3 cellular contexts compared by ENCODE assay signal in the genomic region with DNA sequence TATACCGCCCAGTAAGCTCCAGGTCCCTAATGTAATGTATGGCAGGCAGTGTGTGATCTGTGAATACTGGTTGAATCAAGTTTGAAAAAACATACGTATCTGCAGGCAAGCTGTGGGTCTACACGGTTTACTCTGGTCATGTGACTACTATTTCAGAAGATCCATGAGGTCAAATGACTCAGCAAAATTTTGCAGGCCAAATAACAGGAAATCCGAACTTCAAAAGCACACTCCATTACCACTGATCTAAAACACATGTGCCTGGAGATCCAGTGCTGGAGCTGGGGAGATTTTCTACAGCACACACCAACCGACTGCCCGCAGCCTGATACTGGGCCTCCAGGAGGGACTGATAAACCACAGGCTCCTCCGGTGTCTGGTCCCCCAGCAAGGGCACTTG.
A peak's percentile ranks its signal among the peaks of the same experiment; 100 is the strongest.
TF ChIP-seq lines count a peak whose summit lies in the region.

No MANE protein-coding gene starts in this region.

TF ChIP-seq in A549, 52 proteins besides CTCF, POLR2A, EP300 and RAD21 (continued from another document):
- TF ChIP-seq HDAC2 (IDR thresholded peaks at IDR 0.05) (no peak), PHF8 (IDR thresholded peaks at IDR 0.05; ENCODE audit: borderline replicate concordance, low read depth) (no peak), ZFP36 (IDR thresholded peaks at IDR 0.05; ENCODE audit: borderline replicate concordance, partially characterized antibody) (no peak), NFE2L2 (conservative IDR thresholded peaks at IDR 0.05; ENCODE audit: low read length) (peak; percentile 95), KDM1A (IDR thresholded peaks at IDR 0.05; ENCODE audit: low read depth) (no peak), GATA3 (IDR thresholded peaks at IDR 0.05; ENCODE audit: borderline replicate concordance) (no peak)
- TF ChIP-seq, protein P1, sequence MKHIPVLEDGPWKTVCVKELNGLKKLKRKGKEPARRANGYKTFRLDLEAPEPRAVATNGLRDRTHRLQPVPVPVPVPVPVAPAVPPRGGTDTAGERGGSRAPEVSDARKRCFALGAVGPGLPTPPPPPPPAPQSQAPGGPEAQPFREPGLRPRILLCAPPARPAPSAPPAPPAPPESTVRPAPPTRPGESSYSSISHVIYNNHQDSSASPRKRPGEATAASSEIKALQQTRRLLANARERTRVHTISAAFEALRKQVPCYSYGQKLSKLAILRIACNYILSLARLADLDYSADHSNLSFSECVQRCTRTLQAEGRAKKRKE (CRISPR knock-in tag; IDR thresholded peaks at IDR 0.05; ENCODE audit: low read depth): no peak

TF ChIP-seq in GM12878, 131 proteins besides CTCF, POLR2A, EP300 and RAD21 (continued from another document):
- TF ChIP-seq TAF1 (IDR thresholded peaks at IDR 0.05; ENCODE audit: borderline replicate concordance, low read depth, low read length) (no peak), BACH1 (IDR thresholded peaks at IDR 0.05; ENCODE audit: borderline replicate concordance) (0 out of 2 replicates have a peak, but pooled peaks have one; percentile 48)

TF ChIP-seq in HepG2, 621 proteins besides CTCF, POLR2A, EP300 and RAD21 (continues in another document):
- 0 out of 2 replicates have a peak, but pooled peaks have one; percentile 33 for TF ChIP-seq ZFX (CRISPR knock-in tag; IDR thresholded peaks at IDR 0.05; ENCODE audit: low read depth)
- TF ChIP-seq, protein P2, sequence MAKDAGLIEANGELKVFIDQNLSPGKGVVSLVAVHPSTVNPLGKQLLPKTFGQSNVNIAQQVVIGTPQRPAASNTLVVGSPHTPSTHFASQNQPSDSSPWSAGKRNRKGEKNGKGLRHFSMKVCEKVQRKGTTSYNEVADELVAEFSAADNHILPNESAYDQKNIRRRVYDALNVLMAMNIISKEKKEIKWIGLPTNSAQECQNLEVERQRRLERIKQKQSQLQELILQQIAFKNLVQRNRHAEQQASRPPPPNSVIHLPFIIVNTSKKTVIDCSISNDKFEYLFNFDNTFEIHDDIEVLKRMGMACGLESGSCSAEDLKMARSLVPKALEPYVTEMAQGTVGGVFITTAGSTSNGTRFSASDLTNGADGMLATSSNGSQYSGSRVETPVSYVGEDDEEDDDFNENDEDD (CRISPR knock-in tag; IDR thresholded peaks at IDR 0.05; ENCODE audit: borderline replicate concordance): no peak
- TF ChIP-seq MEF2D (CRISPR knock-in tag; IDR thresholded peaks at IDR 0.05): 0 out of 2 replicates have a peak, but pooled peaks have one; percentile 26
- peak; percentile 20; the same call in 1 of the 2 replicates for TF ChIP-seq FOXJ3 (CRISPR knock-in tag; IDR thresholded peaks at IDR 0.05; ENCODE audit: borderline replicate concordance)
- TF ChIP-seq GABPA (IDR thresholded peaks at IDR 0.05; ENCODE audit: low read depth, low read length): no peak
- TF ChIP-seq GABPA (CRISPR knock-in tag; IDR thresholded peaks at IDR 0.05; ENCODE audit: low read depth): 0 out of 2 replicates have a peak, but pooled peaks have one; percentile 14
- no peak for TF ChIP-seq NFYC (CRISPR knock-in tag; IDR thresholded peaks at IDR 0.05)
- TF ChIP-seq, protein P3, sequence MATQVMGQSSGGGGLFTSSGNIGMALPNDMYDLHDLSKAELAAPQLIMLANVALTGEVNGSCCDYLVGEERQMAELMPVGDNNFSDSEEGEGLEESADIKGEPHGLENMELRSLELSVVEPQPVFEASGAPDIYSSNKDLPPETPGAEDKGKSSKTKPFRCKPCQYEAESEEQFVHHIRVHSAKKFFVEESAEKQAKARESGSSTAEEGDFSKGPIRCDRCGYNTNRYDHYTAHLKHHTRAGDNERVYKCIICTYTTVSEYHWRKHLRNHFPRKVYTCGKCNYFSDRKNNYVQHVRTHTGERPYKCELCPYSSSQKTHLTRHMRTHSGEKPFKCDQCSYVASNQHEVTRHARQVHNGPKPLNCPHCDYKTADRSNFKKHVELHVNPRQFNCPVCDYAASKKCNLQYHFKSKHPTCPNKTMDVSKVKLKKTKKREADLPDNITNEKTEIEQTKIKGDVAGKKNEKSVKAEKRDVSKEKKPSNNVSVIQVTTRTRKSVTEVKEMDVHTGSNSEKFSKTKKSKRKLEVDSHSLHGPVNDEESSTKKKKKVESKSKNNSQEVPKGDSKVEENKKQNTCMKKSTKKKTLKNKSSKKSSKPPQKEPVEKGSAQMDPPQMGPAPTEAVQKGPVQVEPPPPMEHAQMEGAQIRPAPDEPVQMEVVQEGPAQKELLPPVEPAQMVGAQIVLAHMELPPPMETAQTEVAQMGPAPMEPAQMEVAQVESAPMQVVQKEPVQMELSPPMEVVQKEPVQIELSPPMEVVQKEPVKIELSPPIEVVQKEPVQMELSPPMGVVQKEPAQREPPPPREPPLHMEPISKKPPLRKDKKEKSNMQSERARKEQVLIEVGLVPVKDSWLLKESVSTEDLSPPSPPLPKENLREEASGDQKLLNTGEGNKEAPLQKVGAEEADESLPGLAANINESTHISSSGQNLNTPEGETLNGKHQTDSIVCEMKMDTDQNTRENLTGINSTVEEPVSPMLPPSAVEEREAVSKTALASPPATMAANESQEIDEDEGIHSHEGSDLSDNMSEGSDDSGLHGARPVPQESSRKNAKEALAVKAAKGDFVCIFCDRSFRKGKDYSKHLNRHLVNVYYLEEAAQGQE (IDR thresholded peaks at IDR 0.05; ENCODE audit: borderline replicate concordance in 1 of 2, low read depth in 1 of 2, low read length in 2 of 2): 0 out of 4 replicates have a peak, but pooled peaks of 1 of the 2 experiments have one; percentile 20
- TF ChIP-seq FOSL2 (CRISPR knock-in tag; IDR thresholded peaks at IDR 0.05): peak; percentile 50; the same call in 1 of the 2 replicates
- peak; percentile 63 for TF ChIP-seq SAP130 (CRISPR knock-in tag; IDR thresholded peaks at IDR 0.05; ENCODE audit: low read depth)
- TF ChIP-seq ETV5 (CRISPR knock-in tag; IDR thresholded peaks at IDR 0.05; ENCODE audit: borderline replicate concordance): peak; percentile 52
- TF ChIP-seq HDAC2 (CRISPR knock-in tag; IDR thresholded peaks at IDR 0.05): peak; percentile 45; the same call in 1 of the 2 replicates
- TF ChIP-seq, protein P4, sequence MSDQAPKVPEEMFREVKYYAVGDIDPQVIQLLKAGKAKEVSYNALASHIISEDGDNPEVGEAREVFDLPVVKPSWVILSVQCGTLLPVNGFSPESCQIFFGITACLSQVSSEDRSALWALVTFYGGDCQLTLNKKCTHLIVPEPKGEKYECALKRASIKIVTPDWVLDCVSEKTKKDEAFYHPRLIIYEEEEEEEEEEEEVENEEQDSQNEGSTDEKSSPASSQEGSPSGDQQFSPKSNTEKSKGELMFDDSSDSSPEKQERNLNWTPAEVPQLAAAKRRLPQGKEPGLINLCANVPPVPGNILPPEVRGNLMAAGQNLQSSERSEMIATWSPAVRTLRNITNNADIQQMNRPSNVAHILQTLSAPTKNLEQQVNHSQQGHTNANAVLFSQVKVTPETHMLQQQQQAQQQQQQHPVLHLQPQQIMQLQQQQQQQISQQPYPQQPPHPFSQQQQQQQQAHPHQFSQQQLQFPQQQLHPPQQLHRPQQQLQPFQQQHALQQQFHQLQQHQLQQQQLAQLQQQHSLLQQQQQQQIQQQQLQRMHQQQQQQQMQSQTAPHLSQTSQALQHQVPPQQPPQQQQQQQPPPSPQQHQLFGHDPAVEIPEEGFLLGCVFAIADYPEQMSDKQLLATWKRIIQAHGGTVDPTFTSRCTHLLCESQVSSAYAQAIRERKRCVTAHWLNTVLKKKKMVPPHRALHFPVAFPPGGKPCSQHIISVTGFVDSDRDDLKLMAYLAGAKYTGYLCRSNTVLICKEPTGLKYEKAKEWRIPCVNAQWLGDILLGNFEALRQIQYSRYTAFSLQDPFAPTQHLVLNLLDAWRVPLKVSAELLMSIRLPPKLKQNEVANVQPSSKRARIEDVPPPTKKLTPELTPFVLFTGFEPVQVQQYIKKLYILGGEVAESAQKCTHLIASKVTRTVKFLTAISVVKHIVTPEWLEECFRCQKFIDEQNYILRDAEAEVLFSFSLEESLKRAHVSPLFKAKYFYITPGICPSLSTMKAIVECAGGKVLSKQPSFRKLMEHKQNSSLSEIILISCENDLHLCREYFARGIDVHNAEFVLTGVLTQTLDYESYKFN (CRISPR knock-in tag; conservative IDR thresholded peaks at IDR 0.05): 0 out of 2 replicates have a peak, but pooled peaks have one; percentile 28
- TF ChIP-seq ZNF567 (CRISPR knock-in tag; IDR thresholded peaks at IDR 0.05; ENCODE audit: borderline replicate concordance): no peak
- TF ChIP-seq CCDC6 (CRISPR knock-in tag; IDR thresholded peaks at IDR 0.05): no peak
- no peak for TF ChIP-seq ZFP1 (CRISPR knock-in tag; IDR thresholded peaks at IDR 0.05)
- TF ChIP-seq MED1 (CRISPR knock-in tag; IDR thresholded peaks at IDR 0.05): peak; percentile 76
- TF ChIP-seq SALL1 (CRISPR knock-in tag; IDR thresholded peaks at IDR 0.05): peak; percentile 44; the same call in 1 of the 2 replicates
- TF ChIP-seq PHF8 (CRISPR knock-in tag; IDR thresholded peaks at IDR 0.05): 0 out of 2 replicates have a peak, but pooled peaks have one; percentile 26
- peak; percentile 40; the same call in 1 of the 2 replicates for TF ChIP-seq MYC (CRISPR knock-in tag; IDR thresholded peaks at IDR 0.05; ENCODE audit: borderline replicate concordance)
- peak; percentile 66; the same call in 1 of the 2 replicates for TF ChIP-seq GATAD2A (CRISPR knock-in tag; IDR thresholded peaks at IDR 0.05)
- peak; percentile 38; the same call in 1 of the 2 replicates for TF ChIP-seq ZSCAN9 (CRISPR knock-in tag; IDR thresholded peaks at IDR 0.05; ENCODE audit: borderline replicate concordance)
- TF ChIP-seq ZKSCAN5 (CRISPR knock-in tag; IDR thresholded peaks at IDR 0.05): no peak
- 0 out of 2 replicates have a peak, but pooled peaks have one; percentile 28 for TF ChIP-seq ZMAT3 (CRISPR knock-in tag; conservative IDR thresholded peaks at IDR 0.05)
- 0 out of 2 replicates have a peak, but pooled peaks have one; percentile 38 for TF ChIP-seq ZMYM4 (CRISPR knock-in tag; IDR thresholded peaks at IDR 0.05)
- TF ChIP-seq SOX5 (CRISPR knock-in tag; IDR thresholded peaks at IDR 0.05; ENCODE audit: borderline replicate concordance): peak; percentile 65; the same call in 1 of the 2 replicates
- peak; percentile 49 for TF ChIP-seq RARA (CRISPR knock-in tag; IDR thresholded peaks at IDR 0.05)
- 0 out of 2 replicates have a peak, but pooled peaks have one; percentile 22 for TF ChIP-seq SIX1 (CRISPR knock-in tag; IDR thresholded peaks at IDR 0.05; ENCODE audit: borderline replicate concordance)
- TF ChIP-seq, protein P5, sequence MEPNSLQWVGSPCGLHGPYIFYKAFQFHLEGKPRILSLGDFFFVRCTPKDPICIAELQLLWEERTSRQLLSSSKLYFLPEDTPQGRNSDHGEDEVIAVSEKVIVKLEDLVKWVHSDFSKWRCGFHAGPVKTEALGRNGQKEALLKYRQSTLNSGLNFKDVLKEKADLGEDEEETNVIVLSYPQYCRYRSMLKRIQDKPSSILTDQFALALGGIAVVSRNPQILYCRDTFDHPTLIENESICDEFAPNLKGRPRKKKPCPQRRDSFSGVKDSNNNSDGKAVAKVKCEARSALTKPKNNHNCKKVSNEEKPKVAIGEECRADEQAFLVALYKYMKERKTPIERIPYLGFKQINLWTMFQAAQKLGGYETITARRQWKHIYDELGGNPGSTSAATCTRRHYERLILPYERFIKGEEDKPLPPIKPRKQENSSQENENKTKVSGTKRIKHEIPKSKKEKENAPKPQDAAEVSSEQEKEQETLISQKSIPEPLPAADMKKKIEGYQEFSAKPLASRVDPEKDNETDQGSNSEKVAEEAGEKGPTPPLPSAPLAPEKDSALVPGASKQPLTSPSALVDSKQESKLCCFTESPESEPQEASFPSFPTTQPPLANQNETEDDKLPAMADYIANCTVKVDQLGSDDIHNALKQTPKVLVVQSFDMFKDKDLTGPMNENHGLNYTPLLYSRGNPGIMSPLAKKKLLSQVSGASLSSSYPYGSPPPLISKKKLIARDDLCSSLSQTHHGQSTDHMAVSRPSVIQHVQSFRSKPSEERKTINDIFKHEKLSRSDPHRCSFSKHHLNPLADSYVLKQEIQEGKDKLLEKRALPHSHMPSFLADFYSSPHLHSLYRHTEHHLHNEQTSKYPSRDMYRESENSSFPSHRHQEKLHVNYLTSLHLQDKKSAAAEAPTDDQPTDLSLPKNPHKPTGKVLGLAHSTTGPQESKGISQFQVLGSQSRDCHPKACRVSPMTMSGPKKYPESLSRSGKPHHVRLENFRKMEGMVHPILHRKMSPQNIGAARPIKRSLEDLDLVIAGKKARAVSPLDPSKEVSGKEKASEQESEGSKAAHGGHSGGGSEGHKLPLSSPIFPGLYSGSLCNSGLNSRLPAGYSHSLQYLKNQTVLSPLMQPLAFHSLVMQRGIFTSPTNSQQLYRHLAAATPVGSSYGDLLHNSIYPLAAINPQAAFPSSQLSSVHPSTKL (CRISPR knock-in tag; IDR thresholded peaks at IDR 0.05): peak; percentile 78
- TF ChIP-seq, protein P6, sequence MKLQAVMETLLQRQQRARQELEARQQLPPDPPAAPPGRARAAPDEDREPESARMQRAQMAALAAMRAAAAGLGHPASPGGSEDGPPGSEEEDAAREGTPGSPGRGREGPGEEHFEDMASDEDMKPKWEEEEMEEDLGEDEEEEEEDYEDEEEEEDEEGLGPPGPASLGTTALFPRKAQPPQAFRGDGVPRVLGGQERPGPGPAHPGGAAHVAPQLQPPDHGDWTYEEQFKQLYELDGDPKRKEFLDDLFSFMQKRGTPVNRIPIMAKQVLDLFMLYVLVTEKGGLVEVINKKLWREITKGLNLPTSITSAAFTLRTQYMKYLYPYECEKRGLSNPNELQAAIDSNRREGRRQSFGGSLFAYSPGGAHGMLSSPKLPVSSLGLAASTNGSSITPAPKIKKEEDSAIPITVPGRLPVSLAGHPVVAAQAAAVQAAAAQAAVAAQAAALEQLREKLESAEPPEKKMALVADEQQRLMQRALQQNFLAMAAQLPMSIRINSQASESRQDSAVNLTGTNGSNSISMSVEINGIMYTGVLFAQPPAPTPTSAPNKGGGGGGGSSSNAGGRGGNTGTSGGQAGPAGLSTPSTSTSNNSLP (IDR thresholded peaks at IDR 0.05; ENCODE audit: low read depth, low read length): peak; percentile 34; the same call in 1 of the 2 replicates
- TF ChIP-seq ZNF138 (CRISPR knock-in tag; IDR thresholded peaks at IDR 0.05; ENCODE audit: low read depth): no peak
- TF ChIP-seq, protein P7, sequence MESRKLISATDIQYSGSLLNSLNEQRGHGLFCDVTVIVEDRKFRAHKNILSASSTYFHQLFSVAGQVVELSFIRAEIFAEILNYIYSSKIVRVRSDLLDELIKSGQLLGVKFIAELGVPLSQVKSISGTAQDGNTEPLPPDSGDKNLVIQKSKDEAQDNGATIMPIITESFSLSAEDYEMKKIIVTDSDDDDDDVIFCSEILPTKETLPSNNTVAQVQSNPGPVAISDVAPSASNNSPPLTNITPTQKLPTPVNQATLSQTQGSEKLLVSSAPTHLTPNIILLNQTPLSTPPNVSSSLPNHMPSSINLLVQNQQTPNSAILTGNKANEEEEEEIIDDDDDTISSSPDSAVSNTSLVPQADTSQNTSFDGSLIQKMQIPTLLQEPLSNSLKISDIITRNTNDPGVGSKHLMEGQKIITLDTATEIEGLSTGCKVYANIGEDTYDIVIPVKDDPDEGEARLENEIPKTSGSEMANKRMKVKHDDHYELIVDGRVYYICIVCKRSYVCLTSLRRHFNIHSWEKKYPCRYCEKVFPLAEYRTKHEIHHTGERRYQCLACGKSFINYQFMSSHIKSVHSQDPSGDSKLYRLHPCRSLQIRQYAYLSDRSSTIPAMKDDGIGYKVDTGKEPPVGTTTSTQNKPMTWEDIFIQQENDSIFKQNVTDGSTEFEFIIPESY (CRISPR knock-in tag; IDR thresholded peaks at IDR 0.05): 0 out of 2 replicates have a peak, but pooled peaks have one; percentile 5
- TF ChIP-seq PAWR (CRISPR knock-in tag; IDR thresholded peaks at IDR 0.05; ENCODE audit: borderline replicate concordance): no peak
- peak; percentile 33; the same call in 1 of the 2 replicates for TF ChIP-seq FOXK1 (CRISPR knock-in tag; IDR thresholded peaks at IDR 0.05; ENCODE audit: borderline replicate concordance, low read depth)
- no peak for TF ChIP-seq MIXL1 (CRISPR knock-in tag; IDR thresholded peaks at IDR 0.05)
- TF ChIP-seq ZFY (CRISPR knock-in tag; IDR thresholded peaks at IDR 0.05): peak; percentile 31; the same call in 1 of the 2 replicates
- TF ChIP-seq NFE2L2 (IDR thresholded peaks at IDR 0.05; ENCODE audit: low read length): peak; percentile 100
- peak; percentile 58 for TF ChIP-seq FOXA3 (CRISPR knock-in tag; IDR thresholded peaks at IDR 0.05)
